ENCODE assay signal across 8 cellular contexts in the genomic region with DNA sequence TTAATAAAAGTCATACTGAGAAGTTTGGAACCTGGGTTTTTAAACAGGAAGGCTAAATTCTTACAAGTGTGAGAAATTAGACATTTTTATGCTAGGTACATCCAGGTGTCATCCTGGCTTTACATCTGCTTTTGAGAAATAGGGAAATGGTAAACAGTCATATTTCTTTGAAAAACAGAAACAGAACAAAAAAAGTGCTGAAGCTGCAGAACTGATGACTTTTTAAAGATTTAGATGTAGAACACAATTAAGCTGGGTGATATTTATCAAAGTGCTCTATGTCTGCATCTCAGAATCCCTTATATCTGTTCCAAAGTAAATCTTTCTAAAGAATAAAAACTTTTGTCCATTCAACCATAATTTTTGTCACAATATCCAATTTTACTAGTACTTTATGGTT.
"Had no signal": no experiment of that assay in that cellular context is flagged by ENCODE, and none has a peak within 500 bp of the region (broad histone marks: within the 10 kb centered on the region; RNA-seq: fewer than 3 reads in every experiment).

No MANE protein-coding gene starts in this region.

- DNase-seq: GDM1, GF-D8 had no signal

- ATAC-seq: GM12878 had no signal

- H3K4me3 ChIP-seq: GM12878 had no signal

- FAIRE-seq: G401.6, GM12878, GM12891, GM12892, GM18507, GM19239 had no signal
